In genomic region chr20:50085146-50085480, GRCh38 we compare ENCODE assay signal across 11 cellular contexts. TPM values are rescaled to one million over a fixed set of nuclear protein-coding genes. Genes with fewer than 3 reads are reported as not detected.
DNase-seq lines count a peak whose midpoint lies in the region; ATAC-seq and TF ChIP-seq lines count a peak whose summit lies in the region.
"Had no signal": no experiment of that assay in that cellular context is flagged by ENCODE, and none has a peak within 500 bp of the region (broad histone marks: within the 10 kb centered on the region; RNA-seq: fewer than 3 reads in every experiment).

No MANE protein-coding gene starts in this region.

- TF ChIP-seq POLR2A in stomach (IDR thresholded peaks at IDR 0.05) (no peak), ovary (IDR thresholded peaks at IDR 0.05) (no peak)

- intact Hi-C loops in stomach (cut with DNase I; ENCODE audit: low total_unique reads) (no loop called here), ovary (cut with DNase I) (no loop called here)

- DNase-seq in activated naive CD4-positive, alpha-beta T cell treated with Interleukin-2 at 50 U/mL for 16 hours: no peak
- DNase-seq in T-helper 17 cell: no peak
- no peak for DNase-seq in immature natural killer cell
- no peak for DNase-seq in stomach
- DNase-seq in ovary: no peak
- DNase-seq in DMS 273 treated with DMSO at 0.1 percent for 48 hours (lab: John Stamatoyannopoulos, UW): no peak

- H3K9me3 ChIP-seq in T-helper 17 cell (ENCODE audit: control insufficient read depth, low read length, poor library complexity, severe bottlenecking): no peaks in the 10 kb centered on the region
- no peaks in the 10 kb centered on the region for H3K9me3 ChIP-seq in stomach
- no peaks in the 10 kb centered on the region for H3K9me3 ChIP-seq in ovary
- H3K9me3 ChIP-seq: ascending aorta had no signal

- H3K4me1 Mint-ChIP-seq in activated naive CD4-positive, alpha-beta T cell treated with anti-CD3 and anti-CD28 coated beads, Interleukin-2, amount 50 U/mL, for 24 hours: peaks cover 34% of the 10 kb centered on the region
- peaks cover 21% of the 10 kb centered on the region for H3K4me1 Mint-ChIP-seq in T-helper 17 cell
- H3K4me1 Mint-ChIP-seq in immature natural killer cell: peaks cover 33 to 45% of the 10 kb centered on the region in 2 donors
- peaks cover 23% of the 10 kb centered on the region for H3K4me1 Mint-ChIP-seq in stimulated activated memory B cell treated with anti-CD40 and anti-IgM and Interleukin-4, amounts not matched to agents 10 μg/mL and 1 μg/mL and 100 μg/mL, for 72 hours

- TF ChIP-seq EP300 in stomach (IDR thresholded peaks at IDR 0.05) (no peak), ovary (IDR thresholded peaks at IDR 0.05) (no peak)

- H3K27me3 Mint-ChIP-seq in activated naive CD4-positive, alpha-beta T cell treated with anti-CD3 and anti-CD28 coated beads, Interleukin-2, amount 50 U/mL, for 24 hours: no peaks in the 10 kb centered on the region
- no peaks in the 10 kb centered on the region for H3K27me3 Mint-ChIP-seq in T-helper 17 cell
- peaks cover 0 to 4% (median 0%) of the 10 kb centered on the region in 3 donors for H3K27me3 Mint-ChIP-seq in immature natural killer cell (ENCODE audit: low read depth in 3 of 3)
- H3K27me3 Mint-ChIP-seq in stimulated activated memory B cell treated with anti-CD40 and anti-IgM and Interleukin-4, amounts not matched to agents 10 μg/mL and 1 μg/mL and 100 μg/mL, for 72 hours: no peaks in the 10 kb centered on the region

- TF ChIP-seq CTCF in stomach (IDR thresholded peaks at IDR 0.05) (no peak), ovary (IDR thresholded peaks at IDR 0.05) (no peak)

- ATAC-seq in T-helper 17 cell: no peak
- no peak for ATAC-seq in stimulated activated memory B cell treated with anti-CD40 and anti-IgM and Interleukin-4, amounts not matched to agents 10 μg/mL and 1 μg/mL and 100 μg/mL, for 72 hours

- H3K36me3 ChIP-seq in stomach (peaks cover 5 to 60% (median 52%) of the 10 kb centered on the region in 4 donors), ovary (no peaks in the 10 kb centered on the region)
- H3K36me3 ChIP-seq: WERI-Rb-1 had no signal

- H3K4me3 Mint-ChIP-seq in activated naive CD4-positive, alpha-beta T cell treated with anti-CD3 and anti-CD28 coated beads, Interleukin-2, amount 50 U/mL, for 24 hours: peak overlapping the region; percentile 84
- H3K4me3 Mint-ChIP-seq in T-helper 17 cell (peak overlapping the region; percentile 88), immature natural killer cell (peak overlapping the region in 4 of 5 donors; percentile 73 to 91 (median 80))
- peak overlapping the region; percentile 75 for H3K4me3 Mint-ChIP-seq in stimulated activated memory B cell treated with anti-CD40 and anti-IgM and Interleukin-4, amounts not matched to agents 10 μg/mL and 1 μg/mL and 100 μg/mL, for 72 hours

- no peaks in the 10 kb centered on the region for H3K27me3 ChIP-seq in stomach
- no peaks in the 10 kb centered on the region for H3K27me3 ChIP-seq in ovary
- H3K27me3 ChIP-seq: ascending aorta had no signal

- peaks cover 15 to 47% (median 24%) of the 10 kb centered on the region in 4 donors for H3K4me1 ChIP-seq in stomach
- peaks cover 11% of the 10 kb centered on the region for H3K4me1 ChIP-seq in ovary (ENCODE audit: insufficient read depth)

- H3K27ac ChIP-seq in stomach: peak overlapping the region in 1 of 5 donors; percentile 73
- H3K27ac ChIP-seq in ovary: no peak overlapping the region
- H3K27ac ChIP-seq: SK-N-MC, WERI-Rb-1 had no signal

- WGBS in stomach, 5 donors: 61 to 86% (median 79%) methylated on average over 5 of the region's 5 CpGs
- WGBS in ovary, 3 donors: 70 to 87% (median 77%) methylated on average over 5 of the region's 5 CpGs

- peak overlapping the region; percentile 42 for H3K27ac Mint-ChIP-seq in activated naive CD4-positive, alpha-beta T cell treated with anti-CD3 and anti-CD28 coated beads, Interleukin-2, amount 50 U/mL, for 24 hours
- H3K27ac Mint-ChIP-seq in T-helper 17 cell (peak overlapping the region; percentile 92), immature natural killer cell (peak overlapping the region in 5 of 6 donors; percentile 68 to 85 (median 80))
- H3K27ac Mint-ChIP-seq in stimulated activated memory B cell treated with anti-CD40 and anti-IgM and Interleukin-4, amounts not matched to agents 10 μg/mL and 1 μg/mL and 100 μg/mL, for 72 hours: peak overlapping the region; percentile 68

- H3K4me3 ChIP-seq in stomach: no peak overlapping the region
- no peak overlapping the region for H3K4me3 ChIP-seq in ovary

- H3K36me3 Mint-ChIP-seq in activated naive CD4-positive, alpha-beta T cell treated with anti-CD3 and anti-CD28 coated beads, Interleukin-2, amount 50 U/mL, for 24 hours: peaks cover 3% of the 10 kb centered on the region
- peaks cover 6% of the 10 kb centered on the region for H3K36me3 Mint-ChIP-seq in T-helper 17 cell (ENCODE audit: low read depth)
- H3K36me3 Mint-ChIP-seq in immature natural killer cell: peaks cover 6 to 13% (median 7%) of the 10 kb centered on the region in 3 donors
- H3K36me3 Mint-ChIP-seq in stimulated activated memory B cell treated with anti-CD40 and anti-IgM and Interleukin-4, amounts not matched to agents 10 μg/mL and 1 μg/mL and 100 μg/mL, for 72 hours: peaks cover 17% of the 10 kb centered on the region

- H3K9me3 Mint-ChIP-seq in activated naive CD4-positive, alpha-beta T cell treated with anti-CD3 and anti-CD28 coated beads, Interleukin-2, amount 50 U/mL, for 24 hours: no peaks in the 10 kb centered on the region
- no peaks in the 10 kb centered on the region for H3K9me3 Mint-ChIP-seq in immature natural killer cell
- H3K9me3 Mint-ChIP-seq in stimulated activated memory B cell treated with anti-CD40 and anti-IgM and Interleukin-4, amounts not matched to agents 10 μg/mL and 1 μg/mL and 100 μg/mL, for 72 hours: no peaks in the 10 kb centered on the region

RNA-seq across cellular contexts. Expression of gene UBE2V1, which starts 27.8 kb away (rescaled TPM):
- total RNA-seq in T-helper 17 cell (100 to 1,000 TPM; 124 to 151 TPM), stomach (100 to 1,000 TPM in 1 of 5 donors, 10 to 100 TPM in 4; 52.6 to 111 (median 61.8) TPM), ovary (10 to 100 TPM; 51.0 to 90.3 (median 77.2) TPM)
- polyA plus RNA-seq in immature natural killer cell (100 to 1,000 TPM; 112 to 189 (median 185) TPM), stomach (10 to 100 TPM; 64.7 to 90.3 (median 80.3) TPM), ovary (100 to 1,000 TPM in 1 of 2 donors, 10 to 100 TPM in 1; 43.6 to 189 TPM)

Comparison
In these comparisons a context has a peak if more than half of its experiments do, and no peak if none do; other contexts are left out.
1. H3K27ac Mint-ChIP-seq: peak in every context shown above with its lines; median percentile 92 in T-helper 17 cell; 80 in immature natural killer cell; 68 in stimulated activated memory B cell treated with anti-CD40 and anti-IgM and Interleukin-4, amounts not matched to agents 10 μg/mL and 1 μg/mL and 100 μg/mL, for 72 hours; 42 in activated naive CD4-positive, alpha-beta T cell treated with anti-CD3 and anti-CD28 coated beads, Interleukin-2, amount 50 U/mL, for 24 hours.